In genomic region chr11:112085822-112086421, GRCh38 we compare ENCODE assay signal across 1 cellular context.
TF ChIP-seq lines count a peak whose summit lies in the region.

No MANE protein-coding gene starts in this region.

TF ChIP-seq in H1, 55 proteins besides CTCF, POLR2A, EP300 and RAD21:
- TF ChIP-seq POLR2AphosphoS5 (IDR thresholded peaks at IDR 0.05; ENCODE audit: low read depth, low read length) (no peak; the same call in 1 of the 2 replicates), MAX (IDR thresholded peaks at IDR 0.05) (peak; percentile 73), YY1 (IDR thresholded peaks at IDR 0.05; ENCODE audit: low read depth, low read length) (no peak), ATF2 (IDR thresholded peaks at IDR 0.05; ENCODE audit: low read length) (no peak)
